In the genomic region with DNA sequence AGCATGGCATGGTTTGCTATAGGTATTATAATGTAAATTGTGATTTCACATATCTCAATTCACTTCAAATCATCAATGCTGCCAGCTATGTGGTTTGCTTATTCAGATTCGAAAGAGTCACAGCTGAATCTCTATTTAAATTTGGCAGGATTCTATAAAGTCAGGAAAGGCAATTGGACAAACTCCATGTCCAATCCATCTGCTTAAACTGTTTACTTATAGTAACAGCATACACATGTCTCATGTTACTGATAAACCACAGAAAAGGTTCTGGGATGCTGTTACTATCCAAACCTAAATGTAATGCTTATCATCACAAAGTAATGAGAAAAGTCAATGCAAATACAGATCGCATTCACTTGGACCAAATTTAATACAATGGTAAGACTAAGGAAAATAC, we compare ENCODE assay signal across 23 cellular contexts.
A peak's percentile ranks its signal among the peaks of the same experiment; 100 is the strongest.
DNase-seq lines count a peak whose midpoint lies in the region; ATAC-seq and TF ChIP-seq lines count a peak whose summit lies in the region.
"Had no signal": no experiment of that assay in that cellular context is flagged by ENCODE, and none has a peak within 500 bp of the region (broad histone marks: within the 10 kb centered on the region; RNA-seq: fewer than 3 reads in every experiment).

No MANE protein-coding gene starts in this region.

- TF ChIP-seq CTCF in LNCaP clone FGC (IDR thresholded peaks at IDR 0.05; ENCODE audit: control insufficient read depth, extremely low read depth, insufficient read depth), result no peak

- peaks cover 6% of the 10 kb centered on the region for H3K9me3 ChIP-seq in adipocyte (ENCODE audit: control insufficient read depth, low read length)
- H3K9me3 ChIP-seq: neutrophil, upper lobe of right lung had no signal

- no peaks in the 10 kb centered on the region for H3K27me3 ChIP-seq in adipocyte (replicated peaks; ENCODE audit: control insufficient read depth, insufficient read depth, low read length)
- H3K27me3 ChIP-seq: heart right ventricle, neutrophil, SJSA1, upper lobe of right lung had no signal

- H3K9ac ChIP-seq in adipocyte (ENCODE audit: low read length), result no peak overlapping the region

- ATAC-seq in left cardiac atrium (no peak), HG03460 (IDR thresholded peaks at IDR 0.05; ENCODE audit: unreplicated experiment) (no peak)
- ATAC-seq: esophagus mucosa, GM23338, heart right ventricle, lower lobe of right lung, Panc1, upper lobe of right lung had no signal

- intact Hi-C loops in left cardiac atrium (cut with DNase I), result no loop called here

- peak; percentile 37 for DNase-seq in NCI-H2107 treated with DMSO at 0.1 percent for 48 hours (lab: John Stamatoyannopoulos, UW; ENCODE audit: unreplicated experiment)
- DNase-seq in NCI-H2107 (lab: John Stamatoyannopoulos, UW), result no peak
- DNase-seq in LNCaP clone FGC (ENCODE audit: low read depth), result peak; percentile 38
- DNase-seq in adipocyte (ENCODE audit: low read depth), result peak; percentile 43
- peak; percentile 4 for DNase-seq in left kidney (ENCODE audit: low read depth, low spot score)
- DNase-seq in left cardiac atrium, result no peak
- no peak for DNase-seq in putamen (ENCODE audit: low spot score)
- DNase-seq: activated CD4-positive, alpha-beta T cell treated with anti-CD3 and anti-CD28 coated beads, Interleukin-2, amount 50 U/mL, for 4 hours; activated T-cell treated with anti-CD3 and anti-CD28 coated beads for 4 hours; amniotic stem cell; cerebellar nuclear complex; effector CD8-positive, alpha-beta T cell; heart right ventricle; lower lobe of right lung; NCI-H1417; stimulated activated CD4-positive, alpha-beta T cell treated with anti-CD3 and anti-CD28 coated beads, Interleukin-4, amount 100 ng/mL, for 4 hours; upper lobe of right lung had no signal

- H3K36me3 ChIP-seq in adipocyte (ENCODE audit: control insufficient read depth, insufficient read depth, low read length, severe bottlenecking), result no peaks in the 10 kb centered on the region
- H3K36me3 ChIP-seq: lower lobe of right lung, neutrophil, SJSA1, upper lobe of right lung had no signal

- no peaks in the 10 kb centered on the region for H3K4me1 ChIP-seq in adipocyte (ENCODE audit: control insufficient read depth, insufficient read depth, low read length)
- H3K4me1 ChIP-seq: heart right ventricle, lower lobe of right lung, SJSA1, upper lobe of right lung had no signal

- H3K4me3 ChIP-seq in LNCaP clone FGC (ENCODE audit: low read depth, low read length) (no peak overlapping the region), adipocyte (ENCODE audit: low read length) (no peak overlapping the region)
- H3K4me3 ChIP-seq: GM23338, heart right ventricle, lower lobe of right lung, SJSA1, upper lobe of right lung had no signal

Comparison
In these comparisons a context has a peak if more than half of its experiments do, and no peak if none do; other contexts are left out.
1. DNase-seq: peak in NCI-H2107 treated with DMSO at 0.1 percent for 48 hours (single experiment), LNCaP clone FGC (single experiment), adipocyte (single experiment) and left kidney (single experiment); none in NCI-H2107 (single experiment), left cardiac atrium (single experiment) and putamen (single experiment).